17 cellular contexts compared by ENCODE assay signal in genomic region chr1:111850124-111850523, GRCh38.
"Had no signal": no experiment of that assay in that cellular context is flagged by ENCODE, and none has a peak within 500 bp of the region (broad histone marks: within the 10 kb centered on the region; RNA-seq: fewer than 3 reads in every experiment).

No MANE protein-coding gene starts in this region.

- DNase-seq: colonic mucosa; dermis blood vessel endothelial cell; effector CD4-positive, alpha-beta T cell; foreskin melanocyte; islet precursor cell; mucosa of descending colon; naive thymus-derived CD8-positive, alpha-beta T cell; psoas muscle; retina; sigmoid colon; stimulated activated CD4-positive, alpha-beta T cell treated with anti-CD3 and anti-CD28 coated beads, Interleukin-2, amount 100 ng/mL, for 24 hours; stimulated activated CD4-positive, alpha-beta T cell treated with anti-CD3 and anti-CD28 coated beads, Interleukin-4, amount 100 ng/mL, for 4 hours; stimulated activated naive CD4-positive, alpha-beta T cell; stomach; trophoblast cell had no signal

- H3K9me3 Mint-ChIP-seq: naive thymus-derived CD8-positive, alpha-beta T cell had no signal

- H3K27ac ChIP-seq: colonic mucosa, neutrophil, psoas muscle, sigmoid colon, skin epidermis, stomach had no signal

- ATAC-seq: mucosa of descending colon; naive thymus-derived CD8-positive, alpha-beta T cell; psoas muscle had no signal

- H3K4me3 ChIP-seq: colonic mucosa, mucosa of descending colon, psoas muscle, sigmoid colon, skin epidermis, stomach had no signal

- H3K27me3 ChIP-seq: colonic mucosa, sigmoid colon had no signal

- H3K4me1 Mint-ChIP-seq: naive thymus-derived CD8-positive, alpha-beta T cell had no signal

- H3K4me1 ChIP-seq: colonic mucosa, psoas muscle, sigmoid colon, stomach had no signal

- H3K36me3 ChIP-seq: colonic mucosa, neutrophil, sigmoid colon, stomach had no signal

- H3K4me3 Mint-ChIP-seq: naive thymus-derived CD8-positive, alpha-beta T cell had no signal

- H3K9me3 ChIP-seq: colonic mucosa, mucosa of descending colon, neutrophil, psoas muscle, sigmoid colon, stomach had no signal
